ENCODE assay signal across 1 cellular context in genomic region chr15:74843445-74843828, GRCh38.
TF ChIP-seq lines count a peak whose summit lies in the region.

No MANE protein-coding gene starts in this region.

TF ChIP-seq in endothelial cell of umbilical vein, 7 proteins besides CTCF, POLR2A, EP300 and RAD21:
- no peak for TF ChIP-seq EZH2 (IDR thresholded peaks at IDR 0.05; ENCODE audit: borderline replicate concordance, low read depth, low read length, severe bottlenecking)
- no peak for TF ChIP-seq FOS (IDR thresholded peaks at IDR 0.05; ENCODE audit: borderline replicate concordance, insufficient read depth, low read length)
TF ChIP-seq in endothelial cell of umbilical vein: peak in this region for 0.
